ENCODE assay signal across 1 cellular context in the genomic region with DNA sequence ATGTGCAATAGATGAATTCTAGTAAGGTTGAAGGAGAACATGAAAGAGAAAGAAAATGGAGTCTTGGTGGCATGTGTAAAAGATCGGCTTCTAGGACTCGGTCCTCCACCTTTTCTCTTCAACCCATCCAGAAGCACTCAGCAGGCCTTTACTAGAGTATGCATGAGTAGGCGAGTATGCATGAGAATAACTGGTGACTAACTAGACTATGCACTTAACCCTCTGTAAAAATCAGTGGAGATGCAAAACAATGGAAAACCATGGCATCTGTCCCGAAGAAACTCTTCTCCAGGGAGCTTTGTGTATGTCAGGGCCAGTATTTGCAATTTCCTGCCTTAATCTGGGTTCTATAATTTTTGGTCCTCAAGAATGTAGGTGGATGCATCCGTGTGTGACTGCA.
TF ChIP-seq lines count a peak whose summit lies in the region.

No MANE protein-coding gene starts in this region.

TF ChIP-seq in A549, 52 proteins besides CTCF, POLR2A, EP300 and RAD21 (continued from another document):
- TF ChIP-seq E2F6 (IDR thresholded peaks at IDR 0.05; ENCODE audit: borderline replicate concordance, low read depth) (no peak), SMC3 (IDR thresholded peaks at IDR 0.05) (no peak), SREBF2 (IDR thresholded peaks at IDR 0.05) (no peak), ZC3H11A (IDR thresholded peaks at IDR 0.05) (no peak), FOSL2 (IDR thresholded peaks at IDR 0.05) (no peak), FOSL2 (CRISPR knock-in tag; IDR thresholded peaks at IDR 0.05) (no peak), PHF8 (IDR thresholded peaks at IDR 0.05; ENCODE audit: borderline replicate concordance, low read depth) (no peak)
- TF ChIP-seq, protein P1, sequence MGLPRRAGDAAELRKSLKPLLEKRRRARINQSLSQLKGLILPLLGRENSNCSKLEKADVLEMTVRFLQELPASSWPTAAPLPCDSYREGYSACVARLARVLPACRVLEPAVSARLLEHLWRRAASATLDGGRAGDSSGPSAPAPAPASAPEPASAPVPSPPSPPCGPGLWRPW (IDR thresholded peaks at IDR 0.05) = no peak
TF ChIP-seq in A549: peak in this region for 0.
